Comparison of ENCODE assay signal across 31 cellular contexts in genomic region chr5:111585946-111586345, GRCh38.
"Had no signal": no experiment of that assay in that cellular context is flagged by ENCODE, and none has a peak within 500 bp of the region (broad histone marks: within the 10 kb centered on the region; RNA-seq: fewer than 3 reads in every experiment).

No MANE protein-coding gene starts in this region.

- H3K9me3 ChIP-seq: adrenal gland, MG63, Peyer's patch, SK-N-SH had no signal

- H3K4me2 ChIP-seq: SK-N-SH had no signal

- ATAC-seq: activated CD4-positive, alpha-beta T cell treated with anti-CD3 and anti-CD28 coated beads for 36 hours; activated CD8-positive, alpha-beta T cell treated with anti-CD3 and anti-CD28 coated beads, Interleukin-2, amount 10 ng/mL, durations not matched to agents 7 days and 5 days; activated naive CD4-positive, alpha-beta T cell treated with anti-CD3 and anti-CD28 coated beads, Interleukin-2, amount 50 U/mL, for 72 hours; activated T-cell treated with anti-CD3 and anti-CD28 coated beads, Interleukin-2, amount 50 U/mL, for 4 hours; PC-3 had no signal

- H3K27me3 ChIP-seq: adrenal gland, MG63, Peyer's patch, SJSA1 had no signal

- H3K4me1 ChIP-seq: Peyer's patch, SJSA1 had no signal

- H3K9ac ChIP-seq: SK-N-SH had no signal

- H3K36me3 ChIP-seq: adrenal gland, MG63, Peyer's patch, SJSA1 had no signal

- DNase-seq: activated CD4-positive, alpha-beta T cell treated with anti-CD3 and anti-CD28 coated beads for 36 hours; activated CD4-positive, alpha-beta T cell treated with anti-CD3 and anti-CD28 coated beads, Interleukin-2, amount 10 ng/mL, durations not matched to agents 7 days and 5 days; activated CD4-positive, alpha-beta T cell treated with anti-CD3 and anti-CD28 coated beads, Interleukin-2, amount 50 U/mL, for 48 hours; activated CD8-positive, alpha-beta memory T cell treated with anti-CD3 and anti-CD28 coated beads, Interleukin-2, amount 50 U/mL, for 4 hours; activated CD8-positive, alpha-beta T cell treated with anti-CD3 and anti-CD28 coated beads, Interleukin-2, amount 10 ng/mL, durations not matched to agents 7 days and 5 days; activated gamma-delta T cell treated with Interleukin-2 at 50 U/mL for 16 hours; activated naive CD4-positive, alpha-beta T cell treated with anti-CD3 and anti-CD28 coated beads for 36 hours; activated T-cell treated with anti-CD3 and anti-CD28 coated beads for 4 hours; activated T-cell treated with anti-CD3 and anti-CD28 coated beads, Interleukin-2, amount 50 U/mL, for 4 hours; Kasumi-1; KG1; MG63; NCI-H1048; NCI-H1105 treated with DMSO at 0.1 percent for 48 hours; NCI-H1436; NCI-H1694; NCI-H1930; NCI-H2081 treated with DMSO at 0.1 percent for 48 hours; NCI-H226; NCI-H510A; NCI-H526; NCI-H748 treated with DMSO at 0.1 percent for 48 hours; NK-92 treated with Interleukin-12 subunit alpha and Interleukin-12 subunit beta, amount 100 ng/mL, for 24 hours; PC-3; Peyer's patch; RPMI8226; SHP77 treated with DMSO at 0.1 percent for 48 hours; SK-N-SH had no signal

- H3K4me3 ChIP-seq: adrenal gland, MG63, Peyer's patch, SJSA1 had no signal

- H3K27ac ChIP-seq: adrenal gland, Peyer's patch, SJSA1 had no signal
